29 cellular contexts compared by ENCODE assay signal in genomic region chr16:79466111-79466510, GRCh38.
A peak's percentile ranks its signal among the peaks of the same experiment; 100 is the strongest.
DNase-seq lines count a peak whose midpoint lies in the region; ATAC-seq and TF ChIP-seq lines count a peak whose summit lies in the region.
"Had no signal": no experiment of that assay in that cellular context is flagged by ENCODE, and none has a peak within 500 bp of the region (broad histone marks: within the 10 kb centered on the region; RNA-seq: fewer than 3 reads in every experiment).

No MANE protein-coding gene starts in this region.

- no peak overlapping the region for H3K18ac ChIP-seq in trophoblast cell (ENCODE audit: low read length)

- no peak overlapping the region for H3K23ac ChIP-seq in trophoblast cell (ENCODE audit: low read length)

- WGBS in trophoblast cell (ENCODE audit: extremely low coverage, insufficient coverage, insufficient read length): no CpG with 5 or more reads among the region's 2 CpGs

- H3K27ac ChIP-seq in RWPE1 (no peak overlapping the region), trophoblast cell (ENCODE audit: low read depth, low read length) (no peak overlapping the region)
- H3K27ac ChIP-seq: HL-60, KMS-11 had no signal

- H3K36me3 ChIP-seq in trophoblast cell (ENCODE audit: control insufficient read depth in 1 of 2, insufficient read depth in 2 of 2, low read length in 2 of 2): no peaks in the 10 kb centered on the region
- H3K36me3 ChIP-seq: BE2C had no signal

- no peak overlapping the region for H2AK5ac ChIP-seq in trophoblast cell (ENCODE audit: low read length)

- no peak overlapping the region for H3K9ac ChIP-seq in trophoblast cell (ENCODE audit: low read length)
- H3K9ac ChIP-seq: KMS-11 had no signal

- no peak overlapping the region for H3K4ac ChIP-seq in trophoblast cell (ENCODE audit: low read depth, low read length)

- CTCF ChIA-PET in RWPE1 (lab: Yijun Ruan, JAX): no interaction called here

- H3K14ac ChIP-seq in trophoblast cell (ENCODE audit: low read length): no peak overlapping the region

- no peaks in the 10 kb centered on the region for H3K79me1 ChIP-seq in trophoblast cell (ENCODE audit: low read length)

- POLR2A ChIA-PET in RWPE1 (lab: Yijun Ruan, JAX; ENCODE audit: low non-redundant PET): no interaction called here

- H4K12ac ChIP-seq in trophoblast cell (ENCODE audit: low read depth, low read length): no peak overlapping the region

- DNase-seq in DMS53 (lab: John Stamatoyannopoulos, UW) (peak; percentile 5), DMS53 treated with DMSO at 0.1 percent for 48 hours (lab: John Stamatoyannopoulos, UW; ENCODE audit: unreplicated experiment) (no peak), RWPE1 (ENCODE audit: low spot score) (peak; percentile 65), epithelial cell of esophagus (ENCODE audit: low read depth) (peak; percentile 82), trophoblast cell (peak; percentile 2 to 53), NCI-H187 (lab: John Stamatoyannopoulos, UW) (no peak), nucleus accumbens (lab: John Stamatoyannopoulos, UW) (no peak)
- DNase-seq: 8988T; ACHN; BE2C; CD8-positive, alpha-beta memory T cell; DMS 273 treated with DMSO at 0.1 percent for 48 hours; EL; GDM1; NCI-H1048; NCI-H1417; NCI-H1694; NCI-H2081; NCI-H2171 treated with DMSO at 0.1 percent for 48 hours; NCI-H345; NCI-H510A treated with DMSO at 0.1 percent for 48 hours; NK-92 treated with Interleukin-12 subunit alpha and Interleukin-12 subunit beta, amount 100 ng/mL, for 24 hours; PC-3; Right ventricle myocardium superior had no signal

- H2BK5ac ChIP-seq in trophoblast cell (ENCODE audit: low read depth, low read length, poor library complexity): no peak overlapping the region

- H4K91ac ChIP-seq in trophoblast cell (ENCODE audit: low read depth, low read length): no peak overlapping the region

- H3K4me2 ChIP-seq in trophoblast cell (ENCODE audit: low read length): no peak overlapping the region
- H3K4me2 ChIP-seq: KMS-11 had no signal

- peaks cover 2% of the 10 kb centered on the region for H3K9me3 ChIP-seq in trophoblast cell (ENCODE audit: insufficient read depth, low read depth, low read length)
- H3K9me3 ChIP-seq: BE2C had no signal

- H2BK120ac ChIP-seq in trophoblast cell (ENCODE audit: insufficient read depth, low read length, poor library complexity): no peak overlapping the region

- H3K4me3 ChIP-seq in epithelial cell of esophagus (ENCODE audit: low read length) (no peak overlapping the region), trophoblast cell (ENCODE audit: low read depth, low read length) (no peak overlapping the region)
- H3K4me3 ChIP-seq: GM12878 had no signal

- H3K79me2 ChIP-seq in trophoblast cell (ENCODE audit: control insufficient read depth, insufficient read depth, low read length, poor library complexity): no peaks in the 10 kb centered on the region

- TF ChIP-seq CTCF in RWPE1 (conservative IDR thresholded peaks at IDR 0.05; ENCODE audit: low read depth) (no peak), epithelial cell of esophagus (IDR thresholded peaks at IDR 0.05; ENCODE audit: insufficient read depth, low read depth, low read length, missing control alignments) (no peak)

- ATAC-seq in GM18861 (IDR thresholded peaks at IDR 0.05; ENCODE audit: unreplicated experiment): no peak
- ATAC-seq: GM12878, HCT116, PC-3 had no signal

- no peaks in the 10 kb centered on the region for H3K4me1 ChIP-seq in trophoblast cell (ENCODE audit: control insufficient read depth in 1 of 2, insufficient read depth in 2 of 2, low read length in 2 of 2)
- H3K4me1 ChIP-seq: BE2C had no signal

- no peaks in the 10 kb centered on the region for H3K27me3 ChIP-seq in trophoblast cell (ENCODE audit: insufficient read depth, low read length)
- H3K27me3 ChIP-seq: BE2C had no signal

- no peak overlapping the region for H2AFZ ChIP-seq in trophoblast cell (ENCODE audit: insufficient read depth, low read length, poor library complexity)

- no peak overlapping the region for H2BK12ac ChIP-seq in trophoblast cell (ENCODE audit: low read length)

- no peak overlapping the region for H4K8ac ChIP-seq in trophoblast cell (ENCODE audit: low read depth, low read length)

Comparison
In these comparisons a context has a peak if more than half of its experiments do, and no peak if none do; other contexts are left out.
1. DNase-seq: peak in DMS53 (single experiment), RWPE1 (single experiment), epithelial cell of esophagus (single experiment) and trophoblast cell (2 of 2); none in DMS53 treated with DMSO at 0.1 percent for 48 hours (single experiment), NCI-H187 (0 of 2) and nucleus accumbens (0 of 56).